18 cellular contexts compared by ENCODE assay signal in genomic region chr17:32588135-32588534, GRCh38.
DNase-seq lines count a peak whose midpoint lies in the region; ATAC-seq and TF ChIP-seq lines count a peak whose summit lies in the region.
"Had no signal": no experiment of that assay in that cellular context is flagged by ENCODE, and none has a peak within 500 bp of the region (broad histone marks: within the 10 kb centered on the region; RNA-seq: fewer than 3 reads in every experiment).

No MANE protein-coding gene starts in this region.

- H3K4me3 ChIP-seq in LNCaP clone FGC (ENCODE audit: low read depth, low read length) (no peak overlapping the region), osteoblast (ENCODE audit: insufficient read depth, low read length) (no peak overlapping the region), tibial nerve (no peak overlapping the region), BE2C (ENCODE audit: low read depth, low read length) (no peak overlapping the region)
- H3K4me3 ChIP-seq: BLaER1 treated with 17β-estradiol and CSF1 and Interleukin-3, amounts not matched to agents 10 nM and 100 nM; HAP-1 had no signal

- H3K27ac ChIP-seq in osteoblast (ENCODE audit: low read depth, low read length): no peak overlapping the region
- H3K27ac ChIP-seq in tibial nerve: no peak overlapping the region
- H3K27ac ChIP-seq: BLaER1 treated with 17β-estradiol and CSF1 and Interleukin-3, amounts not matched to agents 10 nM and 100 nM had no signal

- H3K36me3 ChIP-seq in osteoblast (ENCODE audit: insufficient read depth, low read length) (no peaks in the 10 kb centered on the region), tibial nerve (no peaks in the 10 kb centered on the region), BE2C (no peaks in the 10 kb centered on the region)
- H3K36me3 ChIP-seq: BLaER1 treated with 17β-estradiol and CSF1 and Interleukin-3, amounts not matched to agents 10 nM and 100 nM; HAP-1 had no signal

- H4K20me1 ChIP-seq in osteoblast (ENCODE audit: insufficient read depth, low read length): no peaks in the 10 kb centered on the region
- H4K20me1 ChIP-seq: BLaER1 treated with 17β-estradiol and CSF1 and Interleukin-3, amounts not matched to agents 10 nM and 100 nM had no signal

- no peaks in the 10 kb centered on the region for H3K9me3 ChIP-seq in osteoblast (ENCODE audit: low read depth, low read length)
- H3K9me3 ChIP-seq in tibial nerve: peaks cover 0 to 12% (median under 1%) of the 10 kb centered on the region in 4 donors
- H3K9me3 ChIP-seq in BE2C: no peaks in the 10 kb centered on the region
- H3K9me3 ChIP-seq: HAP-1 had no signal

- H3K4me2 ChIP-seq in osteoblast (ENCODE audit: insufficient read depth, low read length): no peak overlapping the region
- H3K4me2 ChIP-seq: BLaER1 treated with 17β-estradiol and CSF1 and Interleukin-3, amounts not matched to agents 10 nM and 100 nM had no signal

- 62 to 64% methylated on average over 3 of the region's 3 CpGs for WGBS in tibial nerve, 2 donors

- DNase-seq in G401 (ENCODE audit: low spot score) (peak; percentile 58), LNCaP clone FGC (ENCODE audit: low read depth) (peak; percentile 70), cerebellum (ENCODE audit: low spot score) (peak; percentile 38), osteoblast (ENCODE audit: insufficient read length, low spot score, missing footprints) (peak; percentile 48), tibial nerve (ENCODE audit: low spot score in 2 of 2) (no peak), BE2C (no peak)
- DNase-seq: CD4-positive, alpha-beta T cell; CD8-positive, alpha-beta memory T cell; DMS 273 treated with DMSO at 0.1 percent for 48 hours; DMS79; EL; GF-D8; GOT3; HFFc6 had no signal

- in situ Hi-C loops in G401 (cut with HindIII; ENCODE audit: low sequenced_read_pairs): no loop called here

- no peak for ATAC-seq in SK-N-SH treated with all-trans-retinoic acid at 6 μM for 48 hours
- no peak for ATAC-seq in HG02763 (IDR thresholded peaks at IDR 0.05; ENCODE audit: unreplicated experiment)

- H3K79me2 ChIP-seq in osteoblast (ENCODE audit: insufficient read depth, low read length): no peaks in the 10 kb centered on the region

- TF ChIP-seq POLR2A in tibial nerve (IDR thresholded peaks at IDR 0.05): no peak

- H3K27me3 ChIP-seq in osteoblast (ENCODE audit: insufficient read depth, low read length) (no peaks in the 10 kb centered on the region), tibial nerve (no peaks in the 10 kb centered on the region), BE2C (no peaks in the 10 kb centered on the region)
- H3K27me3 ChIP-seq: BLaER1 treated with 17β-estradiol and CSF1 and Interleukin-3, amounts not matched to agents 10 nM and 100 nM had no signal

- H3K4me1 ChIP-seq in osteoblast (ENCODE audit: insufficient read depth, low read length) (no peaks in the 10 kb centered on the region), tibial nerve (no peaks in the 10 kb centered on the region), BE2C (no peaks in the 10 kb centered on the region)
- H3K4me1 ChIP-seq: HAP-1 had no signal

- no peak for TF ChIP-seq EP300 in tibial nerve (IDR thresholded peaks at IDR 0.05)

- TF ChIP-seq CTCF in LNCaP clone FGC (IDR thresholded peaks at IDR 0.05; ENCODE audit: control insufficient read depth, extremely low read depth, insufficient read depth): no peak
- TF ChIP-seq CTCF in osteoblast (IDR thresholded peaks at IDR 0.05; ENCODE audit: extremely low read depth, low read depth, low read length): no peak
- TF ChIP-seq CTCF in tibial nerve (IDR thresholded peaks at IDR 0.05): no peak
- no peak for TF ChIP-seq CTCF in BE2C (IDR thresholded peaks at IDR 0.05; ENCODE audit: low read depth, low read length)

- H2AFZ ChIP-seq in osteoblast (ENCODE audit: low read length): no peak overlapping the region

TF ChIP-seq in SK-N-SH treated with all-trans-retinoic acid at 6 μM for 48 hours, 23 proteins besides CTCF, POLR2A, EP300 and RAD21:
- no peak for TF ChIP-seq CREB5 (CRISPR knock-in tag; IDR thresholded peaks at IDR 0.05; ENCODE audit: low read depth)
- no peak for TF ChIP-seq BACH2 (CRISPR knock-in tag; IDR thresholded peaks at IDR 0.05; ENCODE audit: borderline replicate concordance)
- TF ChIP-seq ZNF70 (CRISPR knock-in tag; IDR thresholded peaks at IDR 0.05): no peak

Comparison
In these comparisons a context has a peak if more than half of its experiments do, and no peak if none do; other contexts are left out.
1. DNase-seq: peak in G401 (single experiment), LNCaP clone FGC (single experiment), cerebellum (single experiment) and osteoblast (single experiment); none in tibial nerve (0 of 2) and BE2C (single experiment).